Comparison of ENCODE assay signal across 14 cellular contexts in the genomic region with DNA sequence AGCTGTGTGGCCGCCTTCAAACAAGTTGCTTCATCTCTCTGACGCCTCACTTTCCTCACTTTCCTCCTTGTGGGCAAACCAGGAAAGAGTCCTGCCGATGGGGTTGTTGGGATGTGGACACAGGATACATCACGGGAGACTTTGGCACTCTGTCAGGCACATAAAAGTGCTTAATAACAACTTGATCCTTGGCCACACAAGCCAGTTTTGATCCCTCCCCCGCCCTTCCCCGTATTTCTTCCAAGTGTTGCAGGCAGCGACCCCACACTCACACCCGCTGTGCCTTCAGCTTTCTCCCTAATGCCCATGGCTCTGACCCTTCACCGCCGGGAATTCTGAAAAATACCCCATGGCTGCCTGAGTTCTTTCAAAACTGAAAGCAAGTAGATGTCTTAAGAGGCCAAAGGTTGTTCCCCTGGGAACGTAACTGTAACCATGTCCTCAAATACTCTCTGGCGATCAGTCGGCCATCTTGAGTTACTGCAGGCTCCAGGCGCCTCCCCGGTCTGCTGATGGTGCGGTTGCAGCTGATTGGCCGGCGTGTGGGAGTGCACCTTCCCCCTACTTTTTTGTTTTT. TPM values are rescaled to one million over a fixed set of nuclear protein-coding genes. Genes with fewer than 3 reads are reported as not detected.
A peak's percentile ranks its signal among the peaks of the same experiment; 100 is the strongest.
DNase-seq lines count a peak whose midpoint lies in the region; ATAC-seq and TF ChIP-seq lines count a peak whose summit lies in the region.
"Had no signal": no experiment of that assay in that cellular context is flagged by ENCODE, and none has a peak within 500 bp of the region (broad histone marks: within the 10 kb centered on the region; RNA-seq: fewer than 3 reads in every experiment).

No MANE protein-coding gene starts in this region.

- TF ChIP-seq CTCF in Calu3 (IDR thresholded peaks at IDR 0.05; ENCODE audit: unreplicated experiment) (no peak), RWPE1 (conservative IDR thresholded peaks at IDR 0.05; ENCODE audit: low read depth) (no peak), gastroesophageal sphincter (IDR thresholded peaks at IDR 0.05) (no peak)

- no peak overlapping the region for H3K4ac ChIP-seq in neuronal stem cell (ENCODE audit: low read length)

- no peaks in the 10 kb centered on the region for H3K36me3 Mint-ChIP-seq in Calu3 (ENCODE audit: insufficient read depth, unreplicated experiment)
- H3K36me3 Mint-ChIP-seq: immature natural killer cell had no signal

- H3K4me1 Mint-ChIP-seq in Calu3 (ENCODE audit: low read depth, unreplicated experiment), result peaks cover 27% of the 10 kb centered on the region
- H3K4me1 Mint-ChIP-seq: immature natural killer cell had no signal

- H3K23ac ChIP-seq in neuronal stem cell (ENCODE audit: low read depth, low read length, poor library complexity), result no peak overlapping the region

- no peak overlapping the region for H2BK5ac ChIP-seq in neuronal stem cell (ENCODE audit: low read length)

- H2AK5ac ChIP-seq in neuronal stem cell (ENCODE audit: low read depth, low read length), result no peak overlapping the region

- 54 to 61% methylated on average over 10 to 17 of the region's 18 CpGs for WGBS in gastroesophageal sphincter (ENCODE audit: low coverage in 1 of 2), 2 donors
- WGBS in neuronal stem cell (ENCODE audit: extremely low coverage in 2 of 2, insufficient read length in 2 of 2, insufficient replicate concordance in 1 of 2), 2 donors, result no CpG with 5 or more reads among the region's 18 CpGs

- H4K8ac ChIP-seq in neuronal stem cell (ENCODE audit: low read depth, low read length), result no peak overlapping the region

- no peaks in the 10 kb centered on the region for H3K9me3 Mint-ChIP-seq in Calu3 (ENCODE audit: low read depth, unreplicated experiment)
- H3K9me3 Mint-ChIP-seq: immature natural killer cell; stimulated activated naive CD8-positive, alpha-beta T cell treated with anti-CD3 and anti-CD28 coated beads, Interleukin-15, amount 100 ng/mL, for 72 hours had no signal

- peak; percentile 34 for ATAC-seq in gastroesophageal sphincter
- ATAC-seq: stimulated activated naive CD8-positive, alpha-beta T cell treated with anti-CD3 and anti-CD28 coated beads, Interleukin-15, amount 100 ng/mL, for 72 hours had no signal

- H3K9me3 ChIP-seq in gastroesophageal sphincter (no peaks in the 10 kb centered on the region), neuronal stem cell (replicated peaks in 1 of 2; ENCODE audit: control insufficient read depth in 2 of 2, insufficient read depth in 1 of 2, low read depth in 1 of 2, low read length in 2 of 2) (no peaks in the 10 kb centered on the region)
- H3K9me3 ChIP-seq: SJSA1 had no signal

- intact Hi-C loops in Calu3 (cut with micrococcal nuclease; ENCODE audit: unreplicated experiment), result no loop called here

- no peak overlapping the region for H3K14ac ChIP-seq in neuronal stem cell (ENCODE audit: low read length)

- BruUV-seq in Calu3 (replicated peaks; lab: Mats Ljungman, UMichigan), result no TSS peak

- no peak overlapping the region for H2BK120ac ChIP-seq in neuronal stem cell (ENCODE audit: low read depth, low read length)

- H3K9ac ChIP-seq in neuronal stem cell (ENCODE audit: low read depth, low read length, poor library complexity), result no peak overlapping the region

- H4K91ac ChIP-seq in neuronal stem cell (ENCODE audit: low read depth, low read length, poor library complexity), result no peak overlapping the region

- no peak overlapping the region for H2BK15ac ChIP-seq in neuronal stem cell (ENCODE audit: low read length)

- CTCF ChIA-PET in Calu3 (lab: Charles Lee), result interaction anchor here (0.7 to 1.9 kb wide), 9 partner anchors 8 to 305 kb away, joined by 3 to 6 read pairs (median 4); no protein-coding TSS in a partner anchor
- CTCF ChIA-PET in RWPE1 (lab: Yijun Ruan, JAX), result interaction anchor here (1.0 to 2.0 kb wide), 4 partner anchors 91 to 349 kb away, joined by 3 to 11 read pairs (median 4); no protein-coding TSS in a partner anchor

- H3K27ac ChIP-seq in RWPE1 (peak overlapping the region; percentile 20), gastroesophageal sphincter (peak overlapping the region in 3 of 4 donors; percentile 26 to 45 (median 30)), neuronal stem cell (replicated peaks; ENCODE audit: low read length) (no peak overlapping the region)
- H3K27ac ChIP-seq: SJSA1 had no signal

- H3K27ac Mint-ChIP-seq in Calu3 (ENCODE audit: unreplicated experiment), result no peak overlapping the region
- H3K27ac Mint-ChIP-seq: B cell, immature natural killer cell had no signal

- peak overlapping the region; percentile 75 for H2AFZ ChIP-seq in neuronal stem cell (ENCODE audit: low read length)

- peak overlapping the region; percentile 9 for H3K18ac ChIP-seq in neuronal stem cell (ENCODE audit: low read length)

- POLR2A ChIA-PET in RWPE1 (lab: Yijun Ruan, JAX; ENCODE audit: low non-redundant PET), result no interaction called here

- peak overlapping the region; percentile 41 for H3K4me3 Mint-ChIP-seq in Calu3 (ENCODE audit: low read depth, unreplicated experiment)
- H3K4me3 Mint-ChIP-seq: B cell; immature natural killer cell; stimulated activated naive CD8-positive, alpha-beta T cell treated with anti-CD3 and anti-CD28 coated beads, Interleukin-15, amount 100 ng/mL, for 72 hours had no signal

- DNase-seq in Calu3, result peak; percentile 56
- no peak for DNase-seq in RWPE1 (ENCODE audit: low spot score)
- DNase-seq in neuronal stem cell (ENCODE audit: low spot score), result no peak
- DNase-seq in activated T-cell treated with anti-CD3 and anti-CD28 coated beads, Interleukin-2, amount 50 U/mL, for 48 hours, result no peak
- no peak for DNase-seq in SHP77 treated with DMSO at 0.1 percent for 48 hours (lab: John Stamatoyannopoulos, UW)
- no peak for DNase-seq in SW480 (ENCODE audit: low spot score)
- DNase-seq in 8988T, result no peak
- DNase-seq: immature natural killer cell; NCI-H146; stimulated activated CD4-positive, alpha-beta T cell treated with anti-CD3 and anti-CD28 coated beads, Interleukin-12 subunit alpha, Interleukin-12 subunit beta, amount 100 ng/mL, for 4 hours; stimulated activated naive CD8-positive, alpha-beta T cell treated with anti-CD3 and anti-CD28 coated beads, Interleukin-15, amount 100 ng/mL, for 72 hours had no signal

- TF ChIP-seq EP300 in gastroesophageal sphincter (IDR thresholded peaks at IDR 0.05), result no peak

- no peaks in the 10 kb centered on the region for H3K27me3 ChIP-seq in gastroesophageal sphincter
- H3K27me3 ChIP-seq in neuronal stem cell (ENCODE audit: control insufficient read depth in 3 of 3, insufficient read depth in 3 of 3, low read depth in 1 of 3, low read length in 3 of 3), result peaks cover 0 to 11% (median 0%) of the 10 kb centered on the region in 3 experiments
- H3K27me3 ChIP-seq: SJSA1 had no signal

- no peaks in the 10 kb centered on the region for H3K36me3 ChIP-seq in gastroesophageal sphincter
- H3K36me3 ChIP-seq in neuronal stem cell (replicated peaks in 1 of 2; ENCODE audit: control insufficient read depth in 2 of 2, insufficient read depth in 2 of 2, low read length in 2 of 2), result no peaks in the 10 kb centered on the region
- H3K36me3 ChIP-seq: SJSA1 had no signal

- H2BK12ac ChIP-seq in neuronal stem cell (ENCODE audit: low read length), result no peak overlapping the region

- no peaks in the 10 kb centered on the region for H3K79me1 ChIP-seq in neuronal stem cell (ENCODE audit: low read depth, low read length)

- H3K4me1 ChIP-seq in gastroesophageal sphincter (peaks cover 0 to 12% (median 0%) of the 10 kb centered on the region in 3 donors), neuronal stem cell (ENCODE audit: control insufficient read depth in 2 of 2, insufficient read depth in 1 of 2, low read depth in 1 of 2, low read length in 2 of 2) (no peaks in the 10 kb centered on the region)
- H3K4me1 ChIP-seq: SJSA1 had no signal

- TF ChIP-seq POLR2A in gastroesophageal sphincter (IDR thresholded peaks at IDR 0.05), result no peak

- no peak overlapping the region for H3K4me2 ChIP-seq in neuronal stem cell (ENCODE audit: insufficient read depth, low read length, poor library complexity, severe bottlenecking)

- H3K27me3 Mint-ChIP-seq in Calu3 (ENCODE audit: unreplicated experiment), result peaks cover 8% of the 10 kb centered on the region
- H3K27me3 Mint-ChIP-seq: B cell; stimulated activated naive CD8-positive, alpha-beta T cell treated with anti-CD3 and anti-CD28 coated beads, Interleukin-15, amount 100 ng/mL, for 72 hours had no signal

- H3K4me3 ChIP-seq in gastroesophageal sphincter, result peak overlapping the region in 1 of 2 donors; percentile 3
- no peak overlapping the region for H3K4me3 ChIP-seq in neuronal stem cell (ENCODE audit: low read length in 2 of 2)
- H3K4me3 ChIP-seq: SJSA1 had no signal

RNA-seq across cellular contexts. Expression of a gene that starts 59.8 kb away (rescaled TPM):
- 13.0 and 16.1 TPM in 2 replicates for total RNA-seq in Calu3 (2022)
- 10 to 100 TPM; 13.5 to 30.6 (median 20.1) TPM for total RNA-seq in gastroesophageal sphincter
- 0.43 TPM for polyA plus RNA-seq in neuronal stem cell (2013, experiment 1 of 2)
- 0.51 TPM for polyA plus RNA-seq in neuronal stem cell (2013, experiment 2 of 2)
